ENCODE assay signal across 9 cellular contexts in the genomic region with DNA sequence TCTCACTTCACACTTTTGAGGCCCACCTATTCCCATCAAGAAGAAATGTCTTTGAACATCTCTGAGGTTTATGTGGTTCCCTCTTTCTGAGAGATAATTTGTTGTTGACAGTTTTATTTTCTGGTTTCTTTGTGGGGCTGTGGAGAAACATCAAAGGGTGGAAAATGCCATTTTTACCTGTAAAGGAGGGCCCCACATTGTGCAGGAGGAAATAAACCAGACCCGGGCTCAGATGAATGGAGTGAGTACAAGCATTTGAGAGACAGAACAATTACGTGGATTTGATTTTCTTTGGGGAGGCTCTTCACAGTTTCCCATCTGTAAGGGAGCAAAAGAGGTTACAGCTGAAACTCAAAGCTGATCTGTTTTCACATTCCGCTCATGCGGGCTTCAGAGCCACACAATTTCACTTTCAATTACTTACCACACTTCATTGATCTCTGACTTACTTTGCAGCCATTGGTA. TPM values are rescaled to one million over a fixed set of nuclear protein-coding genes. Genes with fewer than 3 reads are reported as not detected.
DNase-seq lines count a peak whose midpoint lies in the region; ATAC-seq and TF ChIP-seq lines count a peak whose summit lies in the region.
"Had no signal": no experiment of that assay in that cellular context is flagged by ENCODE, and none has a peak within 500 bp of the region (broad histone marks: within the 10 kb centered on the region; RNA-seq: fewer than 3 reads in every experiment).

No MANE protein-coding gene starts in this region.

- H3K4me3 ChIP-seq in CD4-positive, CD25-positive, alpha-beta regulatory T cell (ENCODE audit: low read depth, low read length), result no peak overlapping the region
- no peak overlapping the region for H3K4me3 ChIP-seq in vagina
- H3K4me3 ChIP-seq: ovary had no signal

- no peak for TF ChIP-seq CTCF in vagina (IDR thresholded peaks at IDR 0.05)

- peak in 2 of 3 donors; percentile 34 to 59 for DNase-seq in CD4-positive, CD25-positive, alpha-beta regulatory T cell
- DNase-seq in activated T-helper 1 cell treated with anti-CD3 and anti-CD28 coated beads, Interleukin-12 subunit alpha, Interleukin-12 subunit beta, Interleukin-2, Interleukin-4 antibody, amounts not matched to agents 30 ng/mL and 10 ng/mL and 1 ng/mL, durations not matched to agents 14 hours and 24 hours and 36 hours (ENCODE audit: low spot score), result peak; percentile 34
- DNase-seq in AG08395 (ENCODE audit: low spot score) (no peak), NCI-H774 (lab: John Stamatoyannopoulos, UW) (no peak), NCI-H748 treated with DMSO at 0.1 percent for 48 hours (lab: John Stamatoyannopoulos, UW) (no peak), vagina (ENCODE audit: extremely low spot score in 2 of 2) (no peak)

- peak; percentile 35 to 43 for ATAC-seq in CD4-positive, CD25-positive, alpha-beta regulatory T cell (ENCODE audit: low read depth in 2 of 2)
- ATAC-seq in GM19025 (IDR thresholded peaks at IDR 0.05; ENCODE audit: low read depth, unreplicated experiment) (peak; percentile 59), HG02970 (IDR thresholded peaks at IDR 0.05; ENCODE audit: low FRiP score, unreplicated experiment) (peak; percentile 50)

- no peak for TF ChIP-seq POLR2A in vagina (IDR thresholded peaks at IDR 0.05)

- H3K27me3 ChIP-seq in CD4-positive, CD25-positive, alpha-beta regulatory T cell (ENCODE audit: control insufficient read depth, insufficient read depth, low read length), result no peaks in the 10 kb centered on the region
- H3K27me3 ChIP-seq in vagina, result no peaks in the 10 kb centered on the region
- H3K27me3 ChIP-seq: ovary had no signal

- peaks cover 20% of the 10 kb centered on the region for H3K36me3 ChIP-seq in CD4-positive, CD25-positive, alpha-beta regulatory T cell (ENCODE audit: control insufficient read depth, insufficient read depth, low read length)
- H3K36me3 ChIP-seq in vagina, result peaks cover 0 to 13% of the 10 kb centered on the region in 2 donors
- H3K36me3 ChIP-seq: ovary had no signal

- peak overlapping the region; percentile 1 to 80 (median 77) for H3K27ac Mint-ChIP-seq in CD4-positive, CD25-positive, alpha-beta regulatory T cell
- peak overlapping the region; percentile 32 for H3K27ac Mint-ChIP-seq in activated T-helper 1 cell treated with anti-CD3 and anti-CD28 coated beads, Interleukin-12 subunit alpha, Interleukin-12 subunit beta, Interleukin-2, Interleukin-4 antibody, amounts not matched to agents 30 ng/mL and 10 ng/mL and 1 ng/mL, durations not matched to agents 14 hours and 24 hours and 36 hours

- H3K36me3 Mint-ChIP-seq in CD4-positive, CD25-positive, alpha-beta regulatory T cell, result peaks cover 4% of the 10 kb centered on the region
- peaks cover 34% of the 10 kb centered on the region for H3K36me3 Mint-ChIP-seq in activated T-helper 1 cell treated with anti-CD3 and anti-CD28 coated beads, Interleukin-12 subunit alpha, Interleukin-12 subunit beta, Interleukin-2, Interleukin-4 antibody, amounts not matched to agents 30 ng/mL and 10 ng/mL and 1 ng/mL, durations not matched to agents 14 hours and 24 hours and 36 hours (ENCODE audit: low read depth)

- H3K27ac ChIP-seq in CD4-positive, CD25-positive, alpha-beta regulatory T cell (ENCODE audit: insufficient read depth, low read length, poor library complexity, severe bottlenecking), result peak overlapping the region; percentile 9
- H3K27ac ChIP-seq in vagina, result no peak overlapping the region

- peaks cover 15 to 50% (median 38%) of the 10 kb centered on the region in 4 donors for H3K4me1 Mint-ChIP-seq in CD4-positive, CD25-positive, alpha-beta regulatory T cell
- peaks cover 76% of the 10 kb centered on the region for H3K4me1 Mint-ChIP-seq in activated T-helper 1 cell treated with anti-CD3 and anti-CD28 coated beads, Interleukin-12 subunit alpha, Interleukin-12 subunit beta, Interleukin-2, Interleukin-4 antibody, amounts not matched to agents 30 ng/mL and 10 ng/mL and 1 ng/mL, durations not matched to agents 14 hours and 24 hours and 36 hours (ENCODE audit: low read depth)

- no peaks in the 10 kb centered on the region for H3K9me3 Mint-ChIP-seq in CD4-positive, CD25-positive, alpha-beta regulatory T cell
- H3K9me3 Mint-ChIP-seq in activated T-helper 1 cell treated with anti-CD3 and anti-CD28 coated beads, Interleukin-12 subunit alpha, Interleukin-12 subunit beta, Interleukin-2, Interleukin-4 antibody, amounts not matched to agents 30 ng/mL and 10 ng/mL and 1 ng/mL, durations not matched to agents 14 hours and 24 hours and 36 hours, result peaks cover 4% of the 10 kb centered on the region

- peaks cover 4% of the 10 kb centered on the region for H3K27me3 Mint-ChIP-seq in CD4-positive, CD25-positive, alpha-beta regulatory T cell
- H3K27me3 Mint-ChIP-seq in activated T-helper 1 cell treated with anti-CD3 and anti-CD28 coated beads, Interleukin-12 subunit alpha, Interleukin-12 subunit beta, Interleukin-2, Interleukin-4 antibody, amounts not matched to agents 30 ng/mL and 10 ng/mL and 1 ng/mL, durations not matched to agents 14 hours and 24 hours and 36 hours (ENCODE audit: insufficient read depth), result peaks cover 2% of the 10 kb centered on the region

- H3K9me3 ChIP-seq in CD4-positive, CD25-positive, alpha-beta regulatory T cell (ENCODE audit: control insufficient read depth in 2 of 2, low read length in 2 of 2), result no peaks in the 10 kb centered on the region
- H3K9me3 ChIP-seq in vagina, result no peaks in the 10 kb centered on the region
- H3K9me3 ChIP-seq: ovary had no signal

- H3K4me1 ChIP-seq in CD4-positive, CD25-positive, alpha-beta regulatory T cell (ENCODE audit: control insufficient read depth, insufficient read depth, low read length, poor library complexity, severe bottlenecking), result peaks cover 22% of the 10 kb centered on the region
- peaks cover 42% of the 10 kb centered on the region for H3K4me1 ChIP-seq in vagina

- peak overlapping the region; percentile 9 to 89 (median 66) for H3K4me3 Mint-ChIP-seq in CD4-positive, CD25-positive, alpha-beta regulatory T cell
- H3K4me3 Mint-ChIP-seq in activated T-helper 1 cell treated with anti-CD3 and anti-CD28 coated beads, Interleukin-12 subunit alpha, Interleukin-12 subunit beta, Interleukin-2, Interleukin-4 antibody, amounts not matched to agents 30 ng/mL and 10 ng/mL and 1 ng/mL, durations not matched to agents 14 hours and 24 hours and 36 hours, result peak overlapping the region; percentile 46

- intact Hi-C loops in activated T-helper 1 cell treated with anti-CD3 and anti-CD28 coated beads, Interleukin-12 subunit alpha, Interleukin-12 subunit beta, Interleukin-2, Interleukin-4 antibody, amounts not matched to agents 30 ng/mL and 10 ng/mL and 1 ng/mL, durations not matched to agents 14 hours and 24 hours and 36 hours (cut with micrococcal nuclease), result loop anchor here (1.0 kb wide), 3 partner anchors 15 to 30 kb away; a partner anchor contains a TSS
- intact Hi-C loops in vagina (cut with DNase I), result no loop called here

RNA-seq across cellular contexts. Expression of a gene that starts 29.8 kb away (rescaled TPM):
- 68.4 TPM for total RNA-seq in CD4-positive, CD25-positive, alpha-beta regulatory T cell
- polyA plus RNA-seq in CD4-positive, CD25-positive, alpha-beta regulatory T cell, result 10 to 100 TPM; 10.9 to 16.8 (median 12.5) TPM
- 17.3 and 18.1 TPM in 2 replicates for total RNA-seq in activated T-helper 1 cell treated with anti-CD3 and anti-CD28 coated beads, Interleukin-12 subunit alpha, Interleukin-12 subunit beta, Interleukin-2, Interleukin-4 antibody, amounts not matched to agents 30 ng/mL and 10 ng/mL and 1 ng/mL, durations not matched to agents 14 hours and 24 hours and 36 hours
- total RNA-seq in vagina, result 85.7 TPM

RNA-seq across cellular contexts. Expression of a gene that starts 39.5 kb away (rescaled TPM):
- 1.7 TPM for total RNA-seq in CD4-positive, CD25-positive, alpha-beta regulatory T cell
- 1 to 10 TPM in 2 of 4 donors, under 1 TPM in 2; 0.35 to 3.6 (median 1.1) TPM for polyA plus RNA-seq in CD4-positive, CD25-positive, alpha-beta regulatory T cell
- 1.1 and 1.2 TPM in 2 replicates for total RNA-seq in activated T-helper 1 cell treated with anti-CD3 and anti-CD28 coated beads, Interleukin-12 subunit alpha, Interleukin-12 subunit beta, Interleukin-2, Interleukin-4 antibody, amounts not matched to agents 30 ng/mL and 10 ng/mL and 1 ng/mL, durations not matched to agents 14 hours and 24 hours and 36 hours
- total RNA-seq in vagina, result 13.8 TPM

RNA-seq across cellular contexts. Expression of a gene that starts 45.2 kb away (rescaled TPM):
- not detected for total RNA-seq in CD4-positive, CD25-positive, alpha-beta regulatory T cell
- polyA plus RNA-seq in CD4-positive, CD25-positive, alpha-beta regulatory T cell, result under 1 TPM in 1 of 4 donors, not detected in 3; 0.51 TPM
- total RNA-seq in activated T-helper 1 cell treated with anti-CD3 and anti-CD28 coated beads, Interleukin-12 subunit alpha, Interleukin-12 subunit beta, Interleukin-2, Interleukin-4 antibody, amounts not matched to agents 30 ng/mL and 10 ng/mL and 1 ng/mL, durations not matched to agents 14 hours and 24 hours and 36 hours, result 0.08 and 0.24 TPM in 2 replicates
- 0.49 TPM for total RNA-seq in vagina

RNA-seq across cellular contexts. Expression of a gene that starts 53.8 kb away (rescaled TPM):
- 39.9 TPM for total RNA-seq in CD4-positive, CD25-positive, alpha-beta regulatory T cell
- polyA plus RNA-seq in CD4-positive, CD25-positive, alpha-beta regulatory T cell, result 100 to 1,000 TPM; 176 to 199 (median 184) TPM
- total RNA-seq in activated T-helper 1 cell treated with anti-CD3 and anti-CD28 coated beads, Interleukin-12 subunit alpha, Interleukin-12 subunit beta, Interleukin-2, Interleukin-4 antibody, amounts not matched to agents 30 ng/mL and 10 ng/mL and 1 ng/mL, durations not matched to agents 14 hours and 24 hours and 36 hours, result 125 TPM in 2 replicates
- 69.5 TPM for total RNA-seq in vagina

Comparison
In these comparisons a context has a peak if more than half of its experiments do, and no peak if none do; other contexts are left out.
1. DNase-seq: peak in CD4-positive, CD25-positive, alpha-beta regulatory T cell (2 of 3) and activated T-helper 1 cell treated with anti-CD3 and anti-CD28 coated beads, Interleukin-12 subunit alpha, Interleukin-12 subunit beta, Interleukin-2, Interleukin-4 antibody, amounts not matched to agents 30 ng/mL and 10 ng/mL and 1 ng/mL, durations not matched to agents 14 hours and 24 hours and 36 hours (single experiment); none in AG08395 (single experiment), NCI-H774 (single experiment), NCI-H748 treated with DMSO at 0.1 percent for 48 hours (single experiment) and vagina (0 of 2).
2. Peak in every context shown above with its lines, with median percentiles within 50 percentile points of each other: ATAC-seq.